ENCODE assay signal across 26 cellular contexts in genomic region chr21:17482928-17483327, GRCh38. TPM values are rescaled to one million over a fixed set of nuclear protein-coding genes. Genes with fewer than 3 reads are reported as not detected.
DNase-seq lines count a peak whose midpoint lies in the region; ATAC-seq, FAIRE-seq and TF ChIP-seq lines count a peak whose summit lies in the region.
"Had no signal": no experiment of that assay in that cellular context is flagged by ENCODE, and none has a peak within 500 bp of the region (broad histone marks: within the 10 kb centered on the region; RNA-seq: fewer than 3 reads in every experiment).

No MANE protein-coding gene starts in this region.

- H3K18ac ChIP-seq in H9 (ENCODE audit: insufficient read length, low read depth, low read length), result no peak overlapping the region
- H3K18ac ChIP-seq in H1 (ENCODE audit: extremely low read depth, low read length), result no peak overlapping the region

- TF ChIP-seq EP300 in SK-N-SH (IDR thresholded peaks at IDR 0.05; ENCODE audit: borderline replicate concordance in 1 of 2, low read depth in 1 of 2, low read length in 1 of 2) (no peak), H1 (IDR thresholded peaks at IDR 0.05; ENCODE audit: borderline replicate concordance in 1 of 2, low read depth in 2 of 2, low read length in 2 of 2) (no peak)

- H3K14ac ChIP-seq in H9 (ENCODE audit: insufficient read depth, low read length) (no peak overlapping the region), H1 (ENCODE audit: insufficient read length) (no peak overlapping the region)

- H3K4me3 Mint-ChIP-seq in H9, result no peak overlapping the region
- H3K4me3 Mint-ChIP-seq: CD14-positive monocyte; CD4-positive, alpha-beta memory T cell; CD4-positive, CD25-positive, alpha-beta regulatory T cell; CD8-positive, alpha-beta memory T cell had no signal

- H3K23me2 ChIP-seq in H9 (ENCODE audit: insufficient read length, low read depth, low read length, poor library complexity, severe bottlenecking), result no peaks in the 10 kb centered on the region
- H3K23me2 ChIP-seq in H1 (ENCODE audit: low read depth, low read length), result no peaks in the 10 kb centered on the region; the same call in 1 of the 2 replicates

- H4K5ac ChIP-seq in H9 (ENCODE audit: insufficient read length, low read depth, low read length) (no peak overlapping the region), H1 (ENCODE audit: insufficient read length, low read depth, low read length) (no peak overlapping the region)

- H2BK120ac ChIP-seq in H9 (ENCODE audit: low read depth, low read length, poor library complexity, severe bottlenecking), result no peak overlapping the region
- no peak overlapping the region for H2BK120ac ChIP-seq in H1 (replicated peaks; ENCODE audit: low read depth, low read length)

- no peak overlapping the region for H3T11ph ChIP-seq in H9 (ENCODE audit: low read length)

- no peaks in the 10 kb centered on the region; a peak in 2 of 5 replicates for H3K9me3 Mint-ChIP-seq in H9
- H3K9me3 Mint-ChIP-seq: CD4-positive, alpha-beta memory T cell; CD4-positive, CD25-positive, alpha-beta regulatory T cell; CD8-positive, alpha-beta memory T cell had no signal

- CTCF ChIA-PET in SK-N-SH (lab: Yijun Ruan, JAX), result interaction anchor here (1.1 kb wide), 1 partner anchor 96 kb away, joined by 4 read pairs; no protein-coding TSS in a partner anchor
- CTCF ChIA-PET in H1 (lab: Charles Lee; ENCODE audit: partially characterized antibody), result interaction anchor here (0.6 to 1.2 kb wide), 5 partner anchors 29 to 461 kb away, joined by 4 to 9 read pairs (median 5); partner anchors contain the start of gene CXADR

- no peaks in the 10 kb centered on the region for H4K20me1 ChIP-seq in H9 (ENCODE audit: control insufficient read depth, insufficient read depth, insufficient read length)
- no peaks in the 10 kb centered on the region for H4K20me1 ChIP-seq in SK-N-SH (ENCODE audit: insufficient read depth)
- no peaks in the 10 kb centered on the region for H4K20me1 ChIP-seq in H1 (replicated peaks in 1 of 2; ENCODE audit: control insufficient read depth in 1 of 2, insufficient read depth in 2 of 2, low read length in 2 of 2)
- no peaks in the 10 kb centered on the region for H4K20me1 ChIP-seq in hepatocyte (ENCODE audit: insufficient read depth, poor library complexity, severe bottlenecking)
- H4K20me1 ChIP-seq: BLaER1 had no signal

- H3K4me2 ChIP-seq in H9 (ENCODE audit: insufficient read depth, insufficient read length, low read length) (no peak overlapping the region), SK-N-SH (no peak overlapping the region), H1 (ENCODE audit: insufficient read depth in 1 of 2, low read depth in 2 of 2, low read length in 2 of 2) (no peak overlapping the region), hepatocyte (no peak overlapping the region)
- H3K4me2 ChIP-seq: BLaER1 had no signal

- no peak for ATAC-seq in activated CD4-positive, CD25-positive, alpha-beta regulatory T cell treated with anti-CD3 and anti-CD28 coated beads, Interleukin-2, amount 50 U/mL, for 24 hours
- ATAC-seq: GM12878 had no signal

- no CpG with 5 or more reads among the region's 1 CpG for WGBS in H9 (ENCODE audit: extremely low coverage, insufficient read length, low lambda C conversion rate)
- 14% methylated on average over 1 of the region's 1 CpG for WGBS in SK-N-SH (ENCODE audit: low lambda C conversion rate)
- 67% methylated on average over 1 of the region's 1 CpG; no CpG with 5 or more reads in 1 of the 2 experiments for WGBS in H1 (ENCODE audit: extremely low coverage in 1 of 2, insufficient coverage in 1 of 2, insufficient read length in 1 of 2, insufficient replicate concordance in 2 of 2, low coverage in 1 of 2, low lambda C conversion rate in 2 of 2, missing lambda C conversion rate in 1 of 2), 2 experiments
- WGBS in hepatocyte (ENCODE audit: low lambda C conversion rate, missing lambda C conversion rate), result 86% methylated on average over 1 of the region's 1 CpG

- H3K9me3 ChIP-seq in H9 (ENCODE audit: control insufficient read depth, low read depth, low read length) (no peaks in the 10 kb centered on the region), SK-N-SH (no peaks in the 10 kb centered on the region), H1 (ENCODE audit: insufficient read depth in 2 of 2, low read depth in 1 of 2, low read length in 1 of 2) (no peaks in the 10 kb centered on the region), hepatocyte (ENCODE audit: low read depth) (no peaks in the 10 kb centered on the region)
- H3K9me3 ChIP-seq: BE2C, BLaER1 had no signal

- H2BK5ac ChIP-seq in H9 (ENCODE audit: insufficient read length, low read length), result no peak overlapping the region
- H2BK5ac ChIP-seq in H1 (ENCODE audit: low read depth, low read length), result no peak overlapping the region

- H3K79me2 ChIP-seq in H9 (ENCODE audit: insufficient read depth, low read length), result no peaks in the 10 kb centered on the region
- no peaks in the 10 kb centered on the region for H3K79me2 ChIP-seq in SK-N-SH (ENCODE audit: insufficient read depth)
- H3K79me2 ChIP-seq in H1 (ENCODE audit: control insufficient read depth in 1 of 2, insufficient read depth in 2 of 2, low read length in 2 of 2), result no peaks in the 10 kb centered on the region
- no peaks in the 10 kb centered on the region for H3K79me2 ChIP-seq in hepatocyte

- H3K4me1 ChIP-seq in H9 (ENCODE audit: insufficient read depth, low read length) (no peaks in the 10 kb centered on the region), SK-N-SH (ENCODE audit: control insufficient read depth in 1 of 2, insufficient read depth in 2 of 2, low read depth in 1 of 2, low read length in 1 of 2) (no peaks in the 10 kb centered on the region), H1 (replicated peaks in 1 of 4; ENCODE audit: control insufficient read depth in 3 of 4, insufficient read depth in 4 of 4, low read length in 3 of 4) (no peaks in the 10 kb centered on the region), hepatocyte (ENCODE audit: insufficient read depth) (no peaks in the 10 kb centered on the region)
- H3K4me1 ChIP-seq: BE2C, BLaER1 had no signal

- TF ChIP-seq RAD21 in SK-N-SH (IDR thresholded peaks at IDR 0.05; ENCODE audit: low read length), result no peak
- no peak for TF ChIP-seq RAD21 in H1 (IDR thresholded peaks at IDR 0.05 in 1 of 2, conservative IDR thresholded peaks at IDR 0.05 in 1 of 2; ENCODE audit: low read depth in 2 of 2, low read length in 2 of 2)

- H3K27ac Mint-ChIP-seq in H9, result 0 out of 7 replicates have a peak overlapping the region, but pooled peaks of 2 of the 3 experiments have one; percentile 21 to 67
- H3K27ac Mint-ChIP-seq: CD4-positive, alpha-beta memory T cell; CD4-positive, CD25-positive, alpha-beta regulatory T cell; CD8-positive, alpha-beta memory T cell had no signal

- H2AK5ac ChIP-seq in H9 (ENCODE audit: insufficient read length, low read length) (no peak overlapping the region), H1 (ENCODE audit: low read depth, low read length) (no peak overlapping the region)

- POLR2A ChIA-PET in SK-N-SH (lab: Yijun Ruan, JAX), result interaction anchor here (1.0 kb wide), 1 partner anchor 31 kb away, joined by 5 read pairs; no protein-coding TSS in a partner anchor
- POLR2A ChIA-PET in H1 (lab: Charles Lee; ENCODE audit: partially characterized antibody), result no interaction called here

- no peaks in the 10 kb centered on the region for H3K79me1 ChIP-seq in H9 (ENCODE audit: insufficient read depth, low read depth, low read length, poor library complexity, severe bottlenecking)
- no peaks in the 10 kb centered on the region for H3K79me1 ChIP-seq in H1 (ENCODE audit: low read depth, low read length)

- H2BK15ac ChIP-seq in H9 (ENCODE audit: low read depth, low read length) (no peak overlapping the region), H1 (ENCODE audit: low read length) (no peak overlapping the region)

- H3K27me3 ChIP-seq in H9 (ENCODE audit: insufficient read depth, low read length) (no peaks in the 10 kb centered on the region), SK-N-SH (ENCODE audit: insufficient read depth) (no peaks in the 10 kb centered on the region), H1 (replicated peaks in 1 of 4; ENCODE audit: control insufficient read depth in 3 of 4, extremely low read depth in 1 of 4, insufficient read depth in 3 of 4, low read length in 3 of 4) (no peaks in the 10 kb centered on the region), hepatocyte (no peaks in the 10 kb centered on the region)
- H3K27me3 ChIP-seq: BE2C, BLaER1 had no signal

- H4K91ac ChIP-seq in H9 (ENCODE audit: insufficient read length, low read depth, low read length) (no peak overlapping the region), H1 (replicated peaks; ENCODE audit: insufficient read length, low read length) (no peak overlapping the region)

- H3K4ac ChIP-seq in H9 (ENCODE audit: low read depth, low read length) (no peak overlapping the region), H1 (replicated peaks; ENCODE audit: insufficient read length, low read depth, low read length) (no peak overlapping the region)

- no peak for DNase-seq in H9
- peak; percentile 12 for DNase-seq in SK-N-SH
- no peak for DNase-seq in H1 (ENCODE audit: low read depth in 1 of 2, low spot score in 2 of 2)
- no peak for DNase-seq in NCI-H1436 treated with DMSO at 0.1 percent for 48 hours (lab: John Stamatoyannopoulos, UW)
- DNase-seq in hepatocyte (ENCODE audit: low spot score), result no peak
- DNase-seq: 8988T; ACHN; BE2C; C1 segment of cervical spinal cord; CD4-positive, alpha-beta memory T cell; CD4-positive, CD25-positive, alpha-beta regulatory T cell; CD8-positive, alpha-beta memory T cell; COR-L47; DMS 273 treated with DMSO at 0.1 percent for 48 hours; DMS153; DMS79; DND-41; EL; GDM1 had no signal

- H3K23ac ChIP-seq in H9 (ENCODE audit: insufficient read length, low read depth, low read length), result no peak overlapping the region
- no peak overlapping the region for H3K23ac ChIP-seq in H1 (ENCODE audit: insufficient read length)

- no peaks in the 10 kb centered on the region; a peak in 1 of 7 replicates for H3K36me3 Mint-ChIP-seq in H9 (ENCODE audit: insufficient read depth in 1 of 3, low read depth in 3 of 3)
- H3K36me3 Mint-ChIP-seq: CD14-positive monocyte; CD4-positive, alpha-beta memory T cell; CD4-positive, CD25-positive, alpha-beta regulatory T cell; CD8-positive, alpha-beta memory T cell had no signal

- H3K9me2 ChIP-seq in SK-N-SH (no peaks in the 10 kb centered on the region), hepatocyte (replicated peaks; ENCODE audit: insufficient read depth) (no peaks in the 10 kb centered on the region)

- no peak overlapping the region for H2BK12ac ChIP-seq in H9 (ENCODE audit: insufficient read length, low read depth, low read length)
- H2BK12ac ChIP-seq in H1 (ENCODE audit: low read depth, low read length), result no peak overlapping the region

- no peaks in the 10 kb centered on the region for H3F3A ChIP-seq in SK-N-SH (replicated peaks; ENCODE audit: insufficient read depth)

- no peaks in the 10 kb centered on the region for H3K27me3 Mint-ChIP-seq in H9 (ENCODE audit: low read depth)
- H3K27me3 Mint-ChIP-seq: CD4-positive, alpha-beta memory T cell; CD4-positive, CD25-positive, alpha-beta regulatory T cell; CD8-positive, alpha-beta memory T cell had no signal

- H2AFZ ChIP-seq in H9 (ENCODE audit: low read length), result no peak overlapping the region
- H2AFZ ChIP-seq in SK-N-SH (ENCODE audit: low read depth), result no peak overlapping the region
- H2AFZ ChIP-seq in H1 (ENCODE audit: low read length), result peak overlapping the region; percentile 85; the same call in 1 of the 2 replicates
- H2AFZ ChIP-seq in hepatocyte, result no peak overlapping the region

- H3K4me3 ChIP-seq in SK-N-SH (ENCODE audit: low read depth in 2 of 2, low read length in 1 of 2) (no peak overlapping the region), H1 (ENCODE audit: extremely low read depth in 1 of 4, insufficient read depth in 2 of 4, low read depth in 3 of 4, low read length in 4 of 4) (no peak overlapping the region), hepatocyte (no peak overlapping the region)
- H3K4me3 ChIP-seq: BLaER1, GM12878 had no signal

- no peak overlapping the region for H4K8ac ChIP-seq in H9 (replicated peaks; ENCODE audit: insufficient read length, low read depth, low read length)
- no peak overlapping the region for H4K8ac ChIP-seq in H1 (ENCODE audit: extremely low read depth, insufficient read depth, low read length)

- no peaks in the 10 kb centered on the region for H3K36me3 ChIP-seq in SK-N-SH (replicated peaks in 1 of 2; ENCODE audit: control insufficient read depth in 1 of 2, insufficient read depth in 2 of 2, low read length in 1 of 2)
- no peaks in the 10 kb centered on the region for H3K36me3 ChIP-seq in H1 (ENCODE audit: control insufficient read depth in 2 of 4, insufficient read depth in 4 of 4, low read length in 3 of 4)
- no peaks in the 10 kb centered on the region for H3K36me3 ChIP-seq in hepatocyte (replicated peaks; ENCODE audit: insufficient read depth, low read depth)
- H3K36me3 ChIP-seq: BE2C, BLaER1 had no signal

- no peaks in the 10 kb centered on the region for H3K4me1 Mint-ChIP-seq in H9
- H3K4me1 Mint-ChIP-seq: CD4-positive, CD25-positive, alpha-beta regulatory T cell; CD8-positive, alpha-beta memory T cell had no signal

- TF ChIP-seq CTCF in H9 (conservative IDR thresholded peaks at IDR 0.05) (no peak), SK-N-SH (IDR thresholded peaks at IDR 0.05) (no peak), H1 (IDR thresholded peaks at IDR 0.05; ENCODE audit: control extremely low read depth in 1 of 3, insufficient read depth in 1 of 3, low read depth in 1 of 3, low read length in 3 of 3) (no peak), hepatocyte (IDR thresholded peaks at IDR 0.05; ENCODE audit: poor library complexity) (no peak)

- H3K56ac ChIP-seq in H9 (ENCODE audit: insufficient read length, low read depth, low read length), result no peak overlapping the region
- H3K56ac ChIP-seq in H1 (replicated peaks; ENCODE audit: insufficient read length, low read depth, low read length), result no peak overlapping the region

- H3K27ac ChIP-seq in H9 (ENCODE audit: insufficient read length, low read depth, low read length) (no peak overlapping the region), SK-N-SH (ENCODE audit: low read depth in 2 of 2, low read length in 1 of 2) (no peak overlapping the region), H1 (ENCODE audit: low read depth, low read length) (no peak overlapping the region), hepatocyte (no peak overlapping the region)
- H3K27ac ChIP-seq: BLaER1 had no signal

- H3K9ac ChIP-seq in H9 (ENCODE audit: extremely low read depth, insufficient read length, low read length), result no peak overlapping the region
- H3K9ac ChIP-seq in SK-N-SH, result no peak overlapping the region
- H3K9ac ChIP-seq in H1 (replicated peaks in 1 of 4; ENCODE audit: extremely low read depth in 1 of 4, low read depth in 3 of 4, low read length in 3 of 4), result no peak overlapping the region
- H3K9ac ChIP-seq: BLaER1 had no signal

- H2BK20ac ChIP-seq in H9 (ENCODE audit: low read depth, low read length, poor library complexity, severe bottlenecking), result no peak overlapping the region
- no peak overlapping the region for H2BK20ac ChIP-seq in H1 (ENCODE audit: low read length)

- FAIRE-seq in H1 (lab: Jason Lieb, UNC), result no peak
- FAIRE-seq: A204.1, GM12878, GM12892, GM18507 had no signal

- no peak for TF ChIP-seq POLR2A in H1 (IDR thresholded peaks at IDR 0.05; ENCODE audit: control extremely low read depth in 1 of 2, low read depth in 2 of 2, low read length in 2 of 2)

RNA-seq across cellular contexts. Expression of gene CXADR, which starts 29.9 kb away (rescaled TPM):
- 150 and 152 TPM in 2 replicates for total RNA-seq in H9 (2021)
- polyA plus RNA-seq in SK-N-SH (2012; rRNA removed), result 1.1 and 2.0 TPM in 2 replicates
- 1.8 and 2.0 TPM in 2 replicates for polyA plus RNA-seq in SK-N-SH (2012; cell fraction: cytosol; rRNA removed)
- 0.36 and 0.87 TPM in 2 replicates for polyA plus RNA-seq in SK-N-SH (2012; cell fraction: nucleus; rRNA removed)
- total RNA-seq in H1 (2021; fragmentation: NEBNext Ultra II Directional; extraction: Animal tissue kit (Norgen Biotek cat#: 25700)), result 142 and 145 TPM in 2 replicates
- polyA plus RNA-seq in H1 (2011; rRNA removed), result 37.2 and 45.6 TPM in 2 replicates
- 52.6 TPM for polyA plus RNA-seq in H1 (2011; cell fraction: cytosol; rRNA removed)
- 29.0 TPM for polyA plus RNA-seq in H1 (2011; cell fraction: nucleus; rRNA removed)
- 48.0 to 68.5 TPM (median 61.5 TPM) in 4 replicates for polyA plus RNA-seq in H1 (2012, experiment 1 of 2)
- 4.4 TPM for polyA plus RNA-seq in H1 (2012, experiment 2 of 2)
- 156 TPM for polyA plus RNA-seq in H1 (2013, experiment 1 of 2)
- polyA plus RNA-seq in H1 (2013, experiment 2 of 2), result 189 TPM
- polyA minus RNA-seq in H1 (2011; rRNA and poly(A)+ RNA removed), result 200 and 260 TPM in 2 replicates
- polyA minus RNA-seq in H1 (2011; cell fraction: cytosol; rRNA and poly(A)+ RNA removed), result 126 TPM
- polyA minus RNA-seq in H1 (2011; cell fraction: nucleus; rRNA and poly(A)+ RNA removed), result 113 TPM
- total RNA-seq in hepatocyte, result 88.9 and 93.4 TPM in 2 replicates
- 66.3 and 75.0 TPM in 2 replicates for polyA plus RNA-seq in hepatocyte
- polyA plus RNA-seq: CD14-positive monocyte had no signal
